14 cellular contexts compared by ENCODE assay signal in the genomic region with DNA sequence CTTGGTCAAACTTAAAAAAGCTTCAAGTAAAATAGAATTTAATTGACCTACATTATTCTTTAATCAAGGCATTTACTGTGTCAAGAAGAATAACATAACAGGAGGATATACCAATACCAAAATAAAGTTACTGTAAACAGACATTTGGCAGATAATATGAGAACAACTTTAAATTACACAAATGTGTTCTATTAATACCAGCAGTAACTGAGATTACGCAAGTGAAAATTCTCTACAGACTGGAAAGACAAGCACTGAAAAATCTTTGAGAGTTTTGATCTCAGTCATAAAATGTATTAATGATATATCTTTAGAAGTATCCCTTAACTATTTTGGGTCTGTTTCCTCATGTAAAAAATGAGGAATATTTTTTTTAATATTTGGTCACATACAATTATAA.
"Had no signal": no experiment of that assay in that cellular context is flagged by ENCODE, and none has a peak within 500 bp of the region (broad histone marks: within the 10 kb centered on the region; RNA-seq: fewer than 3 reads in every experiment).

No MANE protein-coding gene starts in this region.

- ATAC-seq: foreskin keratinocyte; mucosa of descending colon; stimulated activated naive CD8-positive, alpha-beta T cell treated with anti-CD3 and anti-CD28 coated beads, Interleukin-15, Interleukin-2, amounts not matched to agents 100 U/mL and 50 U/mL, for 24 hours had no signal

- DNase-seq: activated CD4-positive, alpha-beta T cell treated with anti-CD3 and anti-CD28 coated beads, Interleukin-2, amount 50 U/mL, for 48 hours; activated gamma-delta T cell; dorsolateral prefrontal cortex; foreskin keratinocyte; mucosa of descending colon; naive B cell; retina; stimulated activated CD4-positive, alpha-beta T cell treated with anti-CD3 and anti-CD28 coated beads, Interleukin-2, amount 100 ng/mL, for 24 hours; stimulated activated naive CD8-positive, alpha-beta T cell treated with anti-CD3 and anti-CD28 coated beads, Interleukin-15, Interleukin-2, amounts not matched to agents 100 U/mL and 50 U/mL, for 24 hours; substantia nigra; SW 1271 had no signal

- H3K4me3 ChIP-seq: cardiac muscle cell, dorsolateral prefrontal cortex, hepatocyte, mucosa of descending colon, tibial nerve had no signal

- H3K9me3 ChIP-seq: mucosa of descending colon, tibial nerve had no signal

- H3K4me1 ChIP-seq: foreskin keratinocyte had no signal

- H3K36me3 ChIP-seq: cardiac muscle cell, tibial nerve had no signal

- H3K27me3 ChIP-seq: cardiac muscle cell, dorsolateral prefrontal cortex, foreskin keratinocyte, hepatocyte, tibial nerve had no signal

- H3K27ac ChIP-seq: cardiac muscle cell, dorsolateral prefrontal cortex, foreskin keratinocyte, hepatocyte had no signal
